ENCODE assay signal across 2 cellular contexts in the genomic region with DNA sequence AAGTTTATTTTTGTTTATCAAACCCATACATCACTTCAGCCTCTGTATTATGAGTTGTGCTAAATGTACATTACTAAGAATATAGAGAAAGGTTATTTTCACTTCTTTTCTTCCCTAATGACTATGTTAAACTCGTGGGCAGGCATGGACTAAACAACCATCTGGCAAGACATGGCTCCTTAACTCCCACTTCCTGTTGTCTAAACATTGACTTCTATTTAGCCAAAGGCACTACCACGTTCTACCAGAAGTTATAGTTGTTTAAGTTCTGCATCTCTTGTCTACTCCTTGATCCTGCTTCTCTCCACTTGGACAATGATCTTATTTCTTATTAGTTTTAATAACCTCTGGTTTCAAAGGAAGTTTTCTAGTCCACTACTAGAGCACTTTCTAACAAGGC.
TF ChIP-seq lines count a peak whose summit lies in the region.

No MANE protein-coding gene starts in this region.

TF ChIP-seq in H1, 55 proteins besides CTCF, POLR2A, EP300 and RAD21:
- TF ChIP-seq HDAC2 (IDR thresholded peaks at IDR 0.05; ENCODE audit: borderline replicate concordance in 1 of 2, low read depth in 2 of 2, low read length in 2 of 2): no peak
- no peak for TF ChIP-seq MAFK (IDR thresholded peaks at IDR 0.05; ENCODE audit: low read depth, low read length)
- no peak for TF ChIP-seq ASH2L (IDR thresholded peaks at IDR 0.05; ENCODE audit: low read length)
- no peak for TF ChIP-seq SIN3A (conservative IDR thresholded peaks at IDR 0.05 in 1 of 2, IDR thresholded peaks at IDR 0.05 in 1 of 2; ENCODE audit: low read depth in 1 of 2, low read length in 2 of 2)
- no peak for TF ChIP-seq SP2 (IDR thresholded peaks at IDR 0.05; ENCODE audit: low read length)
- TF ChIP-seq EZH2 (IDR thresholded peaks at IDR 0.05; ENCODE audit: low read depth, low read length, severe bottlenecking): no peak

TF ChIP-seq in WTC11, 78 proteins besides CTCF, POLR2A, EP300 and RAD21:
- TF ChIP-seq, protein P1, sequence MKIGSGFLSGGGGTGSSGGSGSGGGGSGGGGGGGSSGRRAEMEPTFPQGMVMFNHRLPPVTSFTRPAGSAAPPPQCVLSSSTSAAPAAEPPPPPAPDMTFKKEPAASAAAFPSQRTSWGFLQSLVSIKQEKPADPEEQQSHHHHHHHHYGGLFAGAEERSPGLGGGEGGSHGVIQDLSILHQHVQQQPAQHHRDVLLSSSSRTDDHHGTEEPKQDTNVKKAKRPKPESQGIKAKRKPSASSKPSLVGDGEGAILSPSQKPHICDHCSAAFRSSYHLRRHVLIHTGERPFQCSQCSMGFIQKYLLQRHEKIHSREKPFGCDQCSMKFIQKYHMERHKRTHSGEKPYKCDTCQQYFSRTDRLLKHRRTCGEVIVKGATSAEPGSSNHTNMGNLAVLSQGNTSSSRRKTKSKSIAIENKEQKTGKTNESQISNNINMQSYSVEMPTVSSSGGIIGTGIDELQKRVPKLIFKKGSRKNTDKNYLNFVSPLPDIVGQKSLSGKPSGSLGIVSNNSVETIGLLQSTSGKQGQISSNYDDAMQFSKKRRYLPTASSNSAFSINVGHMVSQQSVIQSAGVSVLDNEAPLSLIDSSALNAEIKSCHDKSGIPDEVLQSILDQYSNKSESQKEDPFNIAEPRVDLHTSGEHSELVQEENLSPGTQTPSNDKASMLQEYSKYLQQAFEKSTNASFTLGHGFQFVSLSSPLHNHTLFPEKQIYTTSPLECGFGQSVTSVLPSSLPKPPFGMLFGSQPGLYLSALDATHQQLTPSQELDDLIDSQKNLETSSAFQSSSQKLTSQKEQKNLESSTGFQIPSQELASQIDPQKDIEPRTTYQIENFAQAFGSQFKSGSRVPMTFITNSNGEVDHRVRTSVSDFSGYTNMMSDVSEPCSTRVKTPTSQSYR (CRISPR knock-in tag; IDR thresholded peaks at IDR 0.05): no peak
- TF ChIP-seq, protein P2, sequence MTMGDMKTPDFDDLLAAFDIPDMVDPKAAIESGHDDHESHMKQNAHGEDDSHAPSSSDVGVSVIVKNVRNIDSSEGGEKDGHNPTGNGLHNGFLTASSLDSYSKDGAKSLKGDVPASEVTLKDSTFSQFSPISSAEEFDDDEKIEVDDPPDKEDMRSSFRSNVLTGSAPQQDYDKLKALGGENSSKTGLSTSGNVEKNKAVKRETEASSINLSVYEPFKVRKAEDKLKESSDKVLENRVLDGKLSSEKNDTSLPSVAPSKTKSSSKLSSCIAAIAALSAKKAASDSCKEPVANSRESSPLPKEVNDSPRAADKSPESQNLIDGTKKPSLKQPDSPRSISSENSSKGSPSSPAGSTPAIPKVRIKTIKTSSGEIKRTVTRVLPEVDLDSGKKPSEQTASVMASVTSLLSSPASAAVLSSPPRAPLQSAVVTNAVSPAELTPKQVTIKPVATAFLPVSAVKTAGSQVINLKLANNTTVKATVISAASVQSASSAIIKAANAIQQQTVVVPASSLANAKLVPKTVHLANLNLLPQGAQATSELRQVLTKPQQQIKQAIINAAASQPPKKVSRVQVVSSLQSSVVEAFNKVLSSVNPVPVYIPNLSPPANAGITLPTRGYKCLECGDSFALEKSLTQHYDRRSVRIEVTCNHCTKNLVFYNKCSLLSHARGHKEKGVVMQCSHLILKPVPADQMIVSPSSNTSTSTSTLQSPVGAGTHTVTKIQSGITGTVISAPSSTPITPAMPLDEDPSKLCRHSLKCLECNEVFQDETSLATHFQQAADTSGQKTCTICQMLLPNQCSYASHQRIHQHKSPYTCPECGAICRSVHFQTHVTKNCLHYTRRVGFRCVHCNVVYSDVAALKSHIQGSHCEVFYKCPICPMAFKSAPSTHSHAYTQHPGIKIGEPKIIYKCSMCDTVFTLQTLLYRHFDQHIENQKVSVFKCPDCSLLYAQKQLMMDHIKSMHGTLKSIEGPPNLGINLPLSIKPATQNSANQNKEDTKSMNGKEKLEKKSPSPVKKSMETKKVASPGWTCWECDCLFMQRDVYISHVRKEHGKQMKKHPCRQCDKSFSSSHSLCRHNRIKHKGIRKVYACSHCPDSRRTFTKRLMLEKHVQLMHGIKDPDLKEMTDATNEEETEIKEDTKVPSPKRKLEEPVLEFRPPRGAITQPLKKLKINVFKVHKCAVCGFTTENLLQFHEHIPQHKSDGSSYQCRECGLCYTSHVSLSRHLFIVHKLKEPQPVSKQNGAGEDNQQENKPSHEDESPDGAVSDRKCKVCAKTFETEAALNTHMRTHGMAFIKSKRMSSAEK (CRISPR knock-in tag; IDR thresholded peaks at IDR 0.05; ENCODE audit: borderline replicate concordance): no peak
- no peak for TF ChIP-seq ZNF671 (CRISPR knock-in tag; IDR thresholded peaks at IDR 0.05)
